Comparison of ENCODE assay signal across 20 cellular contexts in the genomic region with DNA sequence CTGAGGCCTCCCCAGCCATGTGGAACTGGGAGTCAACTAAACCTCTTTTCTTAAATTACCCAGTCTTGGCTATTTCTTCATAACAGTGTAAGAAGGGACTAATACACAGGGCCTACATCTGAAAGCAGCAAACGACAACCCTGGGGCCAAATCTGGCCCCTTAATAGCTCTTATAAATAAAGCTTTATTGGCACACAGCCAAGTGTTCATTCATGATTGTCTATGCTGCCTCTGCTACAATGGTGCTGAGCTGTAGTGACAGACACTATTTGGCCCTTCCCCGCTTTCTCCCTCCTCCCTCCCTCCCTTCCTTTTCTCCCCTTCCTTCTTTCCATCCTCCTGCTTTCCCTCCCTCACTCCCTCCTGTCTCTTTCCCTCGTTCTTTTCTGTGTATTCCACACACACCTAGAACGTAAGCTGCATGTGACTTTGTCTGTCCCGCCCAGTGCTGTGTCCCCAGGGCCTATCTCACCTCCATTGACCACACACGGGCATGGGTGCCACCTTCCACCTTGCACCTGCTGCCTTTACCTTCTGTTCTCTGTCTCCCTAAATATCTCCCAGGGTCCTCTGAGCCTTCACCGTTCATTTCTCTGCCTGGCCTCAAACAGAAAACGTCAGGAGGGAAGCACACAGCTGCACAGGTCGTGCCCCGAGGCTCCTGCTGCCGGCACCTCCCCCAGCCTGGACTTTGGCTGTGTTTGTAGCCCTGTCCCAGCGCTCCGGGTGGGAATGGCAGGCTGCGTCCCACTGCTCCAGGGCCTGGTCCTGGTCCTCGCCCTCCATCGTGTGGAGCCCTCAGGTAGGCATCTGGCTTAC. TPM values are rescaled to one million over a fixed set of nuclear protein-coding genes. Genes with fewer than 3 reads are reported as not detected.
A peak's percentile ranks its signal among the peaks of the same experiment; 100 is the strongest.
DNase-seq lines count a peak whose midpoint lies in the region; ATAC-seq and TF ChIP-seq lines count a peak whose summit lies in the region.
"Had no signal": no experiment of that assay in that cellular context is flagged by ENCODE, and none has a peak within 500 bp of the region (broad histone marks: within the 10 kb centered on the region; RNA-seq: fewer than 3 reads in every experiment).

PROZ (plus strand) TSS at position 720 of the 819 bp plus-strand sequence; CDS start at position 733, 13 bp downstream.

- H3K36me3 ChIP-seq in osteoblast (ENCODE audit: insufficient read depth, low read length) = no peaks in the 10 kb centered on the region
- H3K36me3 ChIP-seq: transverse colon had no signal

- no peaks in the 10 kb centered on the region for H3K9me3 ChIP-seq in osteoblast (ENCODE audit: low read depth, low read length)
- H3K9me3 ChIP-seq: transverse colon had no signal

- peaks cover 12% of the 10 kb centered on the region for H3K27me3 ChIP-seq in osteoblast (ENCODE audit: insufficient read depth, low read length)
- peaks cover 15% of the 10 kb centered on the region for H3K27me3 ChIP-seq in foreskin keratinocyte

- H3K9me3 Mint-ChIP-seq in effector memory CD8-positive, alpha-beta T cell = peaks cover 0 to 2% of the 10 kb centered on the region in 2 donors

- TF ChIP-seq CTCF in osteoblast (IDR thresholded peaks at IDR 0.05; ENCODE audit: extremely low read depth, low read depth, low read length) (no peak), foreskin keratinocyte (conservative IDR thresholded peaks at IDR 0.05) (no peak)

- peaks cover 7 to 19% of the 10 kb centered on the region in 2 donors for H3K4me1 Mint-ChIP-seq in effector memory CD8-positive, alpha-beta T cell (ENCODE audit: low read depth in 2 of 2)

- H2AFZ ChIP-seq in osteoblast (ENCODE audit: low read length) = peak within 1 kb of the TSS; percentile 17

- no peaks in the 10 kb centered on the region for H3K27me3 Mint-ChIP-seq in effector memory CD8-positive, alpha-beta T cell

- H3K27ac Mint-ChIP-seq in effector memory CD8-positive, alpha-beta T cell = peak within 1 kb of the TSS; percentile 68 to 79
- H3K27ac Mint-ChIP-seq: stimulated activated memory B cell treated with anti-CD40 and anti-IgM and Interleukin-4, amounts not matched to agents 10 μg/mL and 1 μg/mL and 100 μg/mL, for 72 hours had no signal

- no peak for ATAC-seq in effector memory CD8-positive, alpha-beta T cell (replicated peaks)
- ATAC-seq in foreskin keratinocyte = no peak
- ATAC-seq: stimulated activated memory B cell treated with anti-CD40 and anti-IgM and Interleukin-4, amounts not matched to agents 10 μg/mL and 1 μg/mL and 100 μg/mL, for 72 hours had no signal

- no peak within 1 kb of the TSS for H3K4me3 Mint-ChIP-seq in effector memory CD8-positive, alpha-beta T cell
- H3K4me3 Mint-ChIP-seq: stimulated activated memory B cell treated with anti-CD40 and anti-IgM and Interleukin-4, amounts not matched to agents 10 μg/mL and 1 μg/mL and 100 μg/mL, for 72 hours had no signal

- H4K20me1 ChIP-seq in osteoblast (ENCODE audit: insufficient read depth, low read length) = no peaks in the 10 kb centered on the region

- H3K36me3 Mint-ChIP-seq in effector memory CD8-positive, alpha-beta T cell (ENCODE audit: insufficient read depth) = peaks cover 24% of the 10 kb centered on the region
- H3K36me3 Mint-ChIP-seq: stimulated activated memory B cell treated with anti-CD40 and anti-IgM and Interleukin-4, amounts not matched to agents 10 μg/mL and 1 μg/mL and 100 μg/mL, for 72 hours had no signal

- H3K4me1 ChIP-seq in osteoblast (ENCODE audit: insufficient read depth, low read length) (peaks cover 5% of the 10 kb centered on the region), foreskin keratinocyte (no peaks in the 10 kb centered on the region)

- no peak within 1 kb of the TSS for H3K4me2 ChIP-seq in osteoblast (ENCODE audit: insufficient read depth, low read length)

- H3K27ac ChIP-seq in osteoblast (ENCODE audit: low read depth, low read length) (no peak within 1 kb of the TSS), foreskin keratinocyte (no peak within 1 kb of the TSS)
- H3K27ac ChIP-seq: C4-2B, transverse colon had no signal

- no peak within 1 kb of the TSS for H3K4me3 ChIP-seq in osteoblast (ENCODE audit: insufficient read depth, low read length)
- H3K4me3 ChIP-seq: transverse colon had no signal

- H3K79me2 ChIP-seq in osteoblast (ENCODE audit: insufficient read depth, low read length) = no peaks in the 10 kb centered on the region

- DNase-seq in NCI-H2171 treated with DMSO at 0.1 percent for 48 hours (lab: John Stamatoyannopoulos, UW) (peak; percentile 33), NCI-H2171 (lab: John Stamatoyannopoulos, UW) (no peak), HuH-7.5 (ENCODE audit: low spot score) (peak; percentile 70), osteoblast (ENCODE audit: insufficient read length, low spot score, missing footprints) (peak; percentile 60), iPS-NIHi11 (ENCODE audit: low spot score) (no peak), foreskin keratinocyte (no peak), SIG-M5 (lab: John Stamatoyannopoulos, UW) (no peak)
- DNase-seq in effector memory CD8-positive, alpha-beta T cell = no peak
- DNase-seq: effector memory CD4-positive, alpha-beta T cell; KBM-7; NCI-H1105 treated with DMSO at 0.1 percent for 48 hours; NCI-H226; transverse colon had no signal

RNA-seq across cellular contexts. Expression of gene PROZ, which starts in this region (rescaled TPM):
- not detected in 2 replicates for total RNA-seq in osteoblast
- not detected in 2 replicates for total RNA-seq in foreskin keratinocyte
- not detected in 2 replicates for polyA plus RNA-seq in foreskin keratinocyte
- total RNA-seq: Daoy, lower leg skin, myocyte, posterior vena cava, transverse colon had no signal
- polyA plus RNA-seq: adipose tissue had no signal

Comparison
In these comparisons a context has a peak if more than half of its experiments do, and no peak if none do; other contexts are left out.
1. DNase-seq: peak in NCI-H2171 treated with DMSO at 0.1 percent for 48 hours (single experiment) and HuH-7.5 (single experiment); none in NCI-H2171 (single experiment), effector memory CD8-positive, alpha-beta T cell (0 of 3), iPS-NIHi11 (single experiment), foreskin keratinocyte (0 of 2) and SIG-M5 (single experiment).
2. Peak in DNase-seq in osteoblast; RNA of the gene not detected or under 1 TPM.